In the genomic region with DNA sequence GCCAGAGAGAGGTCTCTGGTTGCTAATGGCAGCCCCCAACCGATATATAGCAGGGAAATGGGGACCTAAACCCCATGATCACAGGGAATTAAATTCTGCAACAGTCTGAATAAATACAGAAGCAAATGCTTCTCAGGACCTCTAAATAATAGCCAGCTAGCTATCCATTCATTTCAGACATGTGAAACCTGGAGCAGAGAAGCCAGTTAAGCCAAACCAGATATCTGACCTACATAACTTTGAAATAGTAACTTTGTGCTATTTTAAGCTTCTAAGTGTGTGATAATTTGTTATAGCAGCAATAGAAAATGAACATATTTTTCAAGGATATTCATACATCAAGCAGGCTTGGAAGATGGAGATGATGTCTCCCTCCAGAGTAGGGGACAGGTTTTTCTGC, we compare ENCODE assay signal across 31 cellular contexts.
"Had no signal": no experiment of that assay in that cellular context is flagged by ENCODE, and none has a peak within 500 bp of the region (broad histone marks: within the 10 kb centered on the region; RNA-seq: fewer than 3 reads in every experiment).

No MANE protein-coding gene starts in this region.

- H3K4me1 ChIP-seq: ascending aorta, breast epithelium had no signal

- H3K27me3 ChIP-seq: ascending aorta, brain microvascular endothelial cell, breast epithelium had no signal

- H3K36me3 ChIP-seq: ascending aorta, brain microvascular endothelial cell, breast epithelium, WERI-Rb-1 had no signal

- H3K4me3 ChIP-seq: ascending aorta, breast epithelium had no signal

- H3K27ac ChIP-seq: ascending aorta, brain microvascular endothelial cell, breast epithelium, WERI-Rb-1 had no signal

- H3K9me3 ChIP-seq: ascending aorta, breast epithelium had no signal

- ATAC-seq: activated CD4-positive, alpha-beta T cell treated with anti-CD3 and anti-CD28 coated beads for 36 hours; activated CD4-positive, CD25-positive, alpha-beta regulatory T cell treated with anti-CD3 and anti-CD28 coated beads, Interleukin-2, amount 50 U/mL, for 24 hours; activated CD8-positive, alpha-beta memory T cell treated with anti-CD3 and anti-CD28 coated beads, Interleukin-2, amount 10 ng/mL, durations not matched to agents 7 days and 5 days; activated CD8-positive, alpha-beta T cell treated with anti-CD3 and anti-CD28 coated beads, Interleukin-2, amount 10 ng/mL, durations not matched to agents 7 days and 5 days; activated naive CD8-positive, alpha-beta T cell treated with anti-CD3 and anti-CD28 coated beads, Interleukin-2, amount 50 U/mL, for 24 hours; WTC11 had no signal

- DNase-seq: activated CD4-positive, alpha-beta memory T cell treated with anti-CD3 and anti-CD28 coated beads, Interleukin-2, amount 10 ng/mL, durations not matched to agents 7 days and 5 days; activated CD4-positive, alpha-beta T cell treated with anti-CD3 and anti-CD28 coated beads for 1 hour; activated CD4-positive, alpha-beta T cell treated with anti-CD3 and anti-CD28 coated beads for 36 hours; activated CD4-positive, alpha-beta T cell treated with anti-CD3 and anti-CD28 coated beads for 48 hours; activated CD4-positive, alpha-beta T cell treated with anti-CD3 and anti-CD28 coated beads, Interleukin-2, amount 10 ng/mL, durations not matched to agents 7 days and 5 days; activated CD4-positive, alpha-beta T cell treated with anti-CD3 and anti-CD28 coated beads, Interleukin-2, amount 50 U/mL, for 48 hours; activated CD4-positive, CD25-positive, alpha-beta regulatory T cell; activated CD8-positive, alpha-beta memory T cell treated with anti-CD3 and anti-CD28 coated beads for 24 hours; activated CD8-positive, alpha-beta memory T cell treated with anti-CD3 and anti-CD28 coated beads, Interleukin-2, amount 10 ng/mL, durations not matched to agents 7 days and 5 days; activated CD8-positive, alpha-beta memory T cell treated with anti-CD3 and anti-CD28 coated beads, Interleukin-2, amount 50 U/mL, for 48 hours; activated CD8-positive, alpha-beta T cell treated with anti-CD3 and anti-CD28 coated beads, Interleukin-2, amount 10 ng/mL, durations not matched to agents 7 days and 5 days; activated effector memory CD4-positive, alpha-beta T cell treated with Interleukin-2 at 50 U/mL for 16 hours; activated gamma-delta T cell; activated naive CD4-positive, alpha-beta T cell treated with anti-CD3 and anti-CD28 coated beads, Interleukin-2, amount 10 ng/mL, durations not matched to agents 7 days and 5 days; activated naive CD4-positive, alpha-beta T cell treated with Interleukin-2 at 50 U/mL for 16 hours; activated naive CD8-positive, alpha-beta T cell treated with anti-CD3 and anti-CD28 coated beads, Interleukin-2, amount 10 ng/mL, durations not matched to agents 7 days and 5 days; activated naive CD8-positive, alpha-beta T cell treated with anti-CD3 and anti-CD28 coated beads, Interleukin-2, amount 50 U/mL, for 24 hours; activated T-cell treated with anti-CD3 and anti-CD28 coated beads, Interleukin-2, amount 50 U/mL, for 24 hours; activated T-cell treated with anti-CD3 and anti-CD28 coated beads, Interleukin-2, amount 50 U/mL, for 48 hours; amygdala; anterior cingulate cortex; brain microvascular endothelial cell; central memory CD4-positive, alpha-beta T cell; T-helper 1 cell; T-helper 2 cell; T-helper 9 cell; WERI-Rb-1 had no signal
